ENCODE assay signal across 8 cellular contexts in the genomic region with DNA sequence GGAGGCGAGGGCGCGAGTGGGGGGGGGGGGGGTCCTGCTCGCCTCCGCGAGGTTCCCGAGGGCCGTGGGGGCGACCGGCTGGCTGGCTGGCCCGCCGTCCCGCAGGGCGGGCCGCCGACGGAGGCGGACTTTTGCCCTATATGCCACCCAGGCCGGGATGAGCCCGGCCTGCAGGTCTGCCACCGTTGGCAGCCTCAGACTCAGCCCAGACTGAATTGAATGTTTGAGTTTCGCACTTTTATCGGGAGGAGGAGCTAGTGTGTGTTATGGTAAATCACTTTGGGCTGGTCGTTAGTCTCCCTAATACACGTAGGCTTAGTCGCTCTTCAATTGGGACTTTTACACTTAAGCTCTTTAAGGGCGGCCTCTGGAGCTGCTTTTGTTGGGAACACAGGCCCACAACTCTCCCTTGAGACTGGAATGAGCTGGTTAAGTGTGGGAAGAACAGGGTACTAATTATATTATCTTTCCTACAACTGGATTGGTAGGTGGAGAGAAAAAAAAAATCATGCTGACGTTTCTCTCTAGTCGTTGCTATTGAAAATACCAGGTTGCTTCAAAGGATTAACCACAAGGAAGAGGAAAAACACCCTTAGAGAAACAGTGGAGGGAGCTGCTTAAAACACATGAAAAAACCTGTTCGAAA. TPM values are rescaled to one million over a fixed set of nuclear protein-coding genes. Genes with fewer than 3 reads are reported as not detected.
A peak's percentile ranks its signal among the peaks of the same experiment; 100 is the strongest.
DNase-seq lines count a peak whose midpoint lies in the region; ATAC-seq, FAIRE-seq and TF ChIP-seq lines count a peak whose summit lies in the region.

No MANE protein-coding gene starts in this region.

- peak; percentile 75 for FAIRE-seq in TTC549 (lab: Jason Lieb, UNC)

- H3K9ac ChIP-seq in mucosa of rectum (ENCODE audit: low read depth in 1 of 2, low read length in 2 of 2): peak overlapping the region; percentile 89 to 99

- peak; percentile 70 for DNase-seq in BE2C
- DNase-seq in NCI-H2107 treated with DMSO at 0.1 percent for 48 hours (lab: John Stamatoyannopoulos, UW; ENCODE audit: unreplicated experiment): peak; percentile 99
- DNase-seq in endothelial cell (ENCODE audit: low spot score): no peak
- no peak for DNase-seq in 8988T

- ATAC-seq in GM18861 (IDR thresholded peaks at IDR 0.05; ENCODE audit: unreplicated experiment) (peak; percentile 24), HG03097 (IDR thresholded peaks at IDR 0.05; ENCODE audit: low FRiP score, unreplicated experiment) (peak; percentile 14)

- H3K27ac ChIP-seq in mucosa of rectum (ENCODE audit: low read depth in 2 of 2, low read length in 2 of 2): peak overlapping the region; percentile 99 to 100

- H3K4me3 ChIP-seq in BE2C (ENCODE audit: low read depth, low read length): peak overlapping the region; percentile 52
- peak overlapping the region; percentile 64 to 85 for H3K4me3 ChIP-seq in mucosa of rectum (ENCODE audit: low read length in 2 of 2)

- H3K36me3 Mint-ChIP-seq in endothelial cell (ENCODE audit: low read depth, unreplicated experiment): peaks cover 26% of the 10 kb centered on the region

- TF ChIP-seq CTCF in BE2C (IDR thresholded peaks at IDR 0.05; ENCODE audit: low read depth, low read length): no peak; the same call in 1 of the 2 replicates
- TF ChIP-seq CTCF in endothelial cell (IDR thresholded peaks at IDR 0.05; ENCODE audit: unreplicated experiment): peak; percentile 2

- H3K36me3 ChIP-seq in BE2C: peaks cover 29% of the 10 kb centered on the region
- peaks cover 17 to 21% of the 10 kb centered on the region in 2 donors for H3K36me3 ChIP-seq in mucosa of rectum (ENCODE audit: control insufficient read depth in 2 of 2, insufficient read depth in 2 of 2, low read length in 2 of 2)

- peak overlapping the region; percentile 82 for H3K4me3 Mint-ChIP-seq in endothelial cell (ENCODE audit: unreplicated experiment)

- H3K27ac Mint-ChIP-seq in endothelial cell (ENCODE audit: unreplicated experiment): peak overlapping the region; percentile 94

- peaks cover 4% of the 10 kb centered on the region for H3K9me3 Mint-ChIP-seq in endothelial cell (ENCODE audit: unreplicated experiment)

- H3K4me1 Mint-ChIP-seq in endothelial cell (ENCODE audit: unreplicated experiment): peaks cover 49% of the 10 kb centered on the region

- H3K27me3 Mint-ChIP-seq in endothelial cell (ENCODE audit: unreplicated experiment): peaks cover 15% of the 10 kb centered on the region

- H3K9me3 ChIP-seq in BE2C (no peaks in the 10 kb centered on the region), mucosa of rectum (ENCODE audit: control insufficient read depth in 2 of 2, low read length in 2 of 2) (no peaks in the 10 kb centered on the region)

- H3K4me1 ChIP-seq in BE2C: peaks cover 19% of the 10 kb centered on the region
- H3K4me1 ChIP-seq in mucosa of rectum (ENCODE audit: control insufficient read depth in 2 of 2, insufficient read depth in 2 of 2, low read length in 2 of 2): peaks cover 34 to 41% of the 10 kb centered on the region in 2 donors

- no peaks in the 10 kb centered on the region for H3K27me3 ChIP-seq in BE2C
- no peaks in the 10 kb centered on the region for H3K27me3 ChIP-seq in mucosa of rectum (ENCODE audit: control insufficient read depth in 2 of 2, insufficient read depth in 2 of 2, low read length in 2 of 2)

RNA-seq across cellular contexts. Expression of gene IRF2BP2, which starts 1.3 kb away (rescaled TPM):
- 199 TPM for polyA plus RNA-seq in BE2C (2012; ENCODE audit: insufficient read depth, insufficient read length, low read depth)
- total RNA-seq in endothelial cell (ENCODE audit: unreplicated experiment): 158 TPM

Comparison
In these comparisons a context has a peak if more than half of its experiments do, and no peak if none do; other contexts are left out.
1. DNase-seq: peak in BE2C (single experiment) and NCI-H2107 treated with DMSO at 0.1 percent for 48 hours (single experiment); none in endothelial cell (single experiment) and 8988T (single experiment).